In the genomic region with DNA sequence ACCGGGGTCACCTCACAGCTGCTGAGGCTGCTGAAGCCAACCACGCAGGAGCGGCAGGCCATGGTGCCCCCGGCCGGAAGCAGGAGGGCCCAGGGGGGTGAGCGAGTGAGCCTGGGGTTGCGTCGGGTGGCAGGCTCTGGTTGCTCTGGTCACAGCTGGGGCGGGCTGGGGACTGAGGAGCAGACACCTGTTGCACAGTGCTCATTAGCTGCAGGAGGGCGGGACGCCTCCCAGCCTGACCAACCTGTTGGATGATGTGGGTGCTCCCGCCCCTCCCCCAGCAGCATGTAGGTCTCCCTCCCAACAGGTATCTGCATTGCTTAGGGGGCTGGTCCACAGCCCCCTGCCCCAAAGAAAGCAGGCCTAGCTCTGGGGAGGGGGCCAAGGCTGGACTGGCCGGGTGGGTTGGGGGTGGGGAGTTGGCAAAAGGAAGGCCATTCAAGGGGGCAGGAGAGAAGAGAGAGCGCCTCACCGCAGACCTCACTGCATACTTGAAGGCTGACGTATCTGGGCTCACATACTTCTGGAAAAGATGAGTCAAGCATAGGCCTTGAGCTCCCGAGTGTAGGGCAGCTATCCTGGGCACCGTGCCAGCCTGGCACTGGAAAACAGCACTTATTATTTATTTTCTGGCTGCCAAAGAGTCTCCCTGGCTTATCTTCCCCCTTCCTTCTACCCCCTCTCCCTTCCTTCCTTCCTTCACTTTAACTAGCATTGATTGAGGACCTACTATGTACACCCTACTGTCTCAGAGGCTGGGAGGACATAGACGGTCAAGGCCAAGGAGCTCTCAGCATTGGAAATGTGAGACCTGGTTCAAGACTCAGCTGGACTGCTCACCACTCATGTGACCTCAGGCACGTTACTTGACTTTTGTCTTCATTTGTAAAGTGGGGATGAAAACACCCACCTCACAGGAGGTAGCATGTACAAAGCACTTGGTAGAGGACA, we compare ENCODE assay signal across 10 cellular contexts. TPM values are rescaled to one million over a fixed set of nuclear protein-coding genes. Genes with fewer than 3 reads are reported as not detected.
DNase-seq lines count a peak whose midpoint lies in the region; ATAC-seq and TF ChIP-seq lines count a peak whose summit lies in the region.
"Had no signal": no experiment of that assay in that cellular context is flagged by ENCODE, and none has a peak within 500 bp of the region (broad histone marks: within the 10 kb centered on the region; RNA-seq: fewer than 3 reads in every experiment).

TSS of gene KRT80 (minus strand) at position 174 of the 951 bp plus-strand sequence. CDS start at position 62, 112 bp downstream.

- H3K4me1 Mint-ChIP-seq in activated CD4-positive, alpha-beta T cell treated with anti-CD3 and anti-CD28 coated beads, Interleukin-2, amount 10 ng/mL, durations not matched to agents 7 days and 5 days = peaks cover 2% of the 10 kb centered on the region
- H3K4me1 Mint-ChIP-seq in stimulated activated effector memory CD8-positive, alpha-beta T cell treated with anti-CD3 and anti-CD28 coated beads, Interleukin-12 subunit alpha, Interleukin-12 subunit beta, amount 100 ng/mL, for 72 hours = peaks cover 10% of the 10 kb centered on the region
- H3K4me1 Mint-ChIP-seq in nephron progenitor cell = peaks cover 49% of the 10 kb centered on the region
- H3K4me1 Mint-ChIP-seq: B cell had no signal

- H3K27me3 Mint-ChIP-seq in activated CD4-positive, alpha-beta T cell treated with anti-CD3 and anti-CD28 coated beads, Interleukin-2, amount 10 ng/mL, durations not matched to agents 7 days and 5 days = peaks cover 11% of the 10 kb centered on the region
- peaks cover 6% of the 10 kb centered on the region for H3K27me3 Mint-ChIP-seq in nephron progenitor cell (ENCODE audit: low read depth, poor library complexity)

- peak; percentile 53 for DNase-seq in activated CD4-positive, alpha-beta T cell treated with anti-CD3 and anti-CD28 coated beads for 48 hours
- no peak for DNase-seq in activated CD4-positive, alpha-beta T cell treated with anti-CD3 and anti-CD28 coated beads, Interleukin-2, amount 10 ng/mL, durations not matched to agents 7 days and 5 days
- DNase-seq in NCI-H510A (lab: John Stamatoyannopoulos, UW) (peak; percentile 96), brain pericyte (ENCODE audit: low read depth, low spot score) (peak; percentile 89), kidney glomerular epithelial cell (lab: John Stamatoyannopoulos, UW) (peak; percentile 98), nephron progenitor cell (no peak)
- no peak for DNase-seq in stimulated activated effector memory CD8-positive, alpha-beta T cell treated with anti-CD3 and anti-CD28 coated beads, Interleukin-12 subunit alpha, Interleukin-12 subunit beta, amount 100 ng/mL, for 72 hours (ENCODE audit: low spot score in 2 of 2)

- CTCF ChIA-PET in activated CD4-positive, alpha-beta T cell treated with anti-CD3 and anti-CD28 coated beads, Interleukin-2, amount 10 ng/mL, durations not matched to agents 7 days and 5 days (lab: Charles Lee) = interaction anchor here (0.8 kb wide), 1 partner anchor 61 kb away, joined by 3 read pairs; no protein-coding TSS in a partner anchor

- H3K4me3 Mint-ChIP-seq in activated CD4-positive, alpha-beta T cell treated with anti-CD3 and anti-CD28 coated beads, Interleukin-2, amount 10 ng/mL, durations not matched to agents 7 days and 5 days = no peak within 1 kb of the TSS
- H3K4me3 Mint-ChIP-seq in stimulated activated effector memory CD8-positive, alpha-beta T cell treated with anti-CD3 and anti-CD28 coated beads, Interleukin-12 subunit alpha, Interleukin-12 subunit beta, amount 100 ng/mL, for 72 hours = no peak within 1 kb of the TSS
- no peak within 1 kb of the TSS for H3K4me3 Mint-ChIP-seq in nephron progenitor cell
- H3K4me3 Mint-ChIP-seq: B cell; T-helper 1 cell treated with Interleukin-12 subunit alpha and Interleukin-12 subunit beta and Interleukin-4 antibody, amounts not matched to agents 30 μg/mL and 1 μg/mL, for 36 hours had no signal

- TF ChIP-seq CTCF in nephron progenitor cell (IDR thresholded peaks at IDR 0.05) = no peak

- ATAC-seq in stimulated activated effector memory CD8-positive, alpha-beta T cell treated with anti-CD3 and anti-CD28 coated beads, Interleukin-12 subunit alpha, Interleukin-12 subunit beta, amount 100 ng/mL, for 72 hours = peak; percentile 66
- no peak for ATAC-seq in GM21515 (IDR thresholded peaks at IDR 0.05; ENCODE audit: unreplicated experiment)

- no peaks in the 10 kb centered on the region for H3K36me3 Mint-ChIP-seq in activated CD4-positive, alpha-beta T cell treated with anti-CD3 and anti-CD28 coated beads, Interleukin-2, amount 10 ng/mL, durations not matched to agents 7 days and 5 days (ENCODE audit: low read depth)
- no peaks in the 10 kb centered on the region for H3K36me3 Mint-ChIP-seq in stimulated activated effector memory CD8-positive, alpha-beta T cell treated with anti-CD3 and anti-CD28 coated beads, Interleukin-12 subunit alpha, Interleukin-12 subunit beta, amount 100 ng/mL, for 72 hours
- H3K36me3 Mint-ChIP-seq in nephron progenitor cell (ENCODE audit: low read depth) = no peaks in the 10 kb centered on the region

- H3K9me3 Mint-ChIP-seq in activated CD4-positive, alpha-beta T cell treated with anti-CD3 and anti-CD28 coated beads, Interleukin-2, amount 10 ng/mL, durations not matched to agents 7 days and 5 days = no peaks in the 10 kb centered on the region
- H3K9me3 Mint-ChIP-seq in stimulated activated effector memory CD8-positive, alpha-beta T cell treated with anti-CD3 and anti-CD28 coated beads, Interleukin-12 subunit alpha, Interleukin-12 subunit beta, amount 100 ng/mL, for 72 hours = no peaks in the 10 kb centered on the region
- no peaks in the 10 kb centered on the region for H3K9me3 Mint-ChIP-seq in nephron progenitor cell
- H3K9me3 Mint-ChIP-seq: T-helper 1 cell treated with Interleukin-12 subunit alpha and Interleukin-12 subunit beta and Interleukin-4 antibody, amounts not matched to agents 30 μg/mL and 1 μg/mL, for 36 hours had no signal

- H3K27ac Mint-ChIP-seq in activated CD4-positive, alpha-beta T cell treated with anti-CD3 and anti-CD28 coated beads, Interleukin-2, amount 10 ng/mL, durations not matched to agents 7 days and 5 days = no peak within 1 kb of the TSS
- peak within 1 kb of the TSS; percentile 45 for H3K27ac Mint-ChIP-seq in stimulated activated effector memory CD8-positive, alpha-beta T cell treated with anti-CD3 and anti-CD28 coated beads, Interleukin-12 subunit alpha, Interleukin-12 subunit beta, amount 100 ng/mL, for 72 hours
- H3K27ac Mint-ChIP-seq in nephron progenitor cell = no peak within 1 kb of the TSS
- H3K27ac Mint-ChIP-seq: B cell; T-helper 1 cell treated with Interleukin-12 subunit alpha and Interleukin-12 subunit beta and Interleukin-4 antibody, amounts not matched to agents 30 μg/mL and 1 μg/mL, for 36 hours had no signal

- POLR2A ChIA-PET in activated CD4-positive, alpha-beta T cell treated with anti-CD3 and anti-CD28 coated beads, Interleukin-2, amount 10 ng/mL, durations not matched to agents 7 days and 5 days (lab: Charles Lee) = no interaction called here

RNA-seq across cellular contexts. Expression of gene KRT80, which starts in this region (rescaled TPM):
- total RNA-seq in activated CD4-positive, alpha-beta T cell treated with anti-CD3 and anti-CD28 coated beads, Interleukin-2, amount 10 ng/mL, durations not matched to agents 7 days and 5 days = not detected
- total RNA-seq: B cell had no signal

Comparison
In these comparisons a context has a peak if more than half of its experiments do, and no peak if none do; other contexts are left out.
1. DNase-seq: peak in activated CD4-positive, alpha-beta T cell treated with anti-CD3 and anti-CD28 coated beads for 48 hours (single experiment), NCI-H510A (single experiment), brain pericyte (single experiment) and kidney glomerular epithelial cell (single experiment); none in activated CD4-positive, alpha-beta T cell treated with anti-CD3 and anti-CD28 coated beads, Interleukin-2, amount 10 ng/mL, durations not matched to agents 7 days and 5 days (single experiment), stimulated activated effector memory CD8-positive, alpha-beta T cell treated with anti-CD3 and anti-CD28 coated beads, Interleukin-12 subunit alpha, Interleukin-12 subunit beta, amount 100 ng/mL, for 72 hours (0 of 2) and nephron progenitor cell (single experiment).